ENCODE assay signal across 9 cellular contexts in genomic region chr20:19964289-19965263, GRCh38. TPM values are rescaled to one million over a fixed set of nuclear protein-coding genes. Genes with fewer than 3 reads are reported as not detected.
DNase-seq lines count a peak whose midpoint lies in the region; ATAC-seq, FAIRE-seq and TF ChIP-seq lines count a peak whose summit lies in the region.
"Had no signal": no experiment of that assay in that cellular context is flagged by ENCODE, and none has a peak within 500 bp of the region (broad histone marks: within the 10 kb centered on the region; RNA-seq: fewer than 3 reads in every experiment).

No MANE protein-coding gene starts in this region.

- 3% methylated on average over 12 of the region's 15 CpGs for WGBS in K562 (ENCODE audit: insufficient coverage, low coverage, missing lambda C conversion rate)

- no peaks in the 10 kb centered on the region for H3K79me2 ChIP-seq in K562 (ENCODE audit: control insufficient read depth, insufficient read depth, low read length)

- peak; percentile 29; the same call in 1 of the 3 replicates for ATAC-seq in K562
- ATAC-seq in HG02571 (IDR thresholded peaks at IDR 0.05; ENCODE audit: unreplicated experiment), result no peak

- H3K9me1 ChIP-seq in K562 (ENCODE audit: control insufficient read depth, insufficient read depth, low read length), result no peaks in the 10 kb centered on the region

- no peak for TF ChIP-seq EP300 in K562 (IDR thresholded peaks at IDR 0.05; ENCODE audit: low read length)

- POLR2A ChIA-PET in K562 (lab: Yijun Ruan, JAX), result interaction anchor here (1.1 kb wide), 1 partner anchor 12 kb away, joined by 3 read pairs; no protein-coding TSS in a partner anchor

- in situ Hi-C loops in K562 (cut with MboI), result no loop called here

- TF ChIP-seq POLR2A in K562 (conservative IDR thresholded peaks at IDR 0.05), result no peak

- intact Hi-C loops in K562 (cut with micrococcal nuclease), result no loop called here

- no peak overlapping the region for H3K4me2 ChIP-seq in K562 (ENCODE audit: insufficient read depth, low read length)
- H3K4me2 ChIP-seq: BLaER1 had no signal

- H4K20me1 ChIP-seq in K562 (replicated peaks; ENCODE audit: control insufficient read depth, insufficient read depth, low read length), result no peaks in the 10 kb centered on the region
- H4K20me1 ChIP-seq: BLaER1 had no signal

- H3K4me3 ChIP-seq in K562, result no peak overlapping the region
- H3K4me3 ChIP-seq: BLaER1 had no signal

- no peak for TF ChIP-seq RAD21 in K562 (CRISPR knock-in tag; conservative IDR thresholded peaks at IDR 0.05 in 1 of 2, IDR thresholded peaks at IDR 0.05 in 1 of 2)

- CTCF ChIA-PET in K562 (lab: Yijun Ruan, JAX; ENCODE audit: low intra/inter-chr PET ratio), result no interaction called here

- no peak for TF ChIP-seq CTCF in K562 (IDR thresholded peaks at IDR 0.05 in 2 of 3, conservative IDR thresholded peaks at IDR 0.05 in 1 of 3; ENCODE audit: insufficient read depth in 2 of 3, low read depth in 1 of 3, low read length in 3 of 3)

- H3K4me1 ChIP-seq in K562 (replicated peaks in 1 of 2; ENCODE audit: control insufficient read depth in 2 of 2, insufficient read depth in 2 of 2, low read length in 2 of 2), result no peaks in the 10 kb centered on the region

- peak; percentile 36 for DNase-seq in NCI-H510A treated with DMSO at 0.1 percent for 48 hours (lab: John Stamatoyannopoulos, UW)
- DNase-seq in NCI-H510A (lab: John Stamatoyannopoulos, UW), result no peak
- peak in 2 of 4 experiments; percentile 7 to 9 for DNase-seq in K562 (ENCODE audit: extremely low read depth in 1 of 4, low spot score in 3 of 4)
- peak; percentile 85 for DNase-seq in kidney tubule cell (ENCODE audit: low spot score)
- DNase-seq in ureter (ENCODE audit: low spot score), result peak; percentile 70
- DNase-seq in RPMI8226, result no peak
- DNase-seq in iPS-NIHi7 (ENCODE audit: extremely low spot score), result no peak

- no peak overlapping the region for H3K27ac ChIP-seq in K562 (ENCODE audit: extremely low read depth, low read depth, low read length)
- H3K27ac ChIP-seq: BLaER1 had no signal

- no peaks in the 10 kb centered on the region for H3K36me3 ChIP-seq in K562 (ENCODE audit: control insufficient read depth, insufficient read depth, low read length)
- H3K36me3 ChIP-seq: BLaER1 had no signal

- no peak overlapping the region for H3K9ac ChIP-seq in K562 (ENCODE audit: insufficient read depth in 1 of 2, low read depth in 2 of 2, low read length in 2 of 2)
- H3K9ac ChIP-seq: BLaER1 had no signal

- no TSS peak for BruUV-seq in K562 (replicated peaks; lab: Mats Ljungman, UMichigan)

- H3K27me3 ChIP-seq in K562 (ENCODE audit: control insufficient read depth in 2 of 2, insufficient read depth in 2 of 2, low read length in 2 of 2), result peaks cover 0 to 6% of the 10 kb centered on the region in 2 experiments; a peak in 1 of 5 replicates
- H3K27me3 ChIP-seq: BLaER1 had no signal

- peak; percentile 29 for FAIRE-seq in K562 (lab: Jason Lieb, UNC)

- H3K9me3 ChIP-seq in K562 (replicated peaks; ENCODE audit: control insufficient read depth, insufficient read depth, low read depth, low read length), result no peaks in the 10 kb centered on the region
- H3K9me3 ChIP-seq: BLaER1 had no signal

- H2AFZ ChIP-seq in K562 (ENCODE audit: low read depth, low read length), result no peak overlapping the region

TF ChIP-seq in K562, 482 proteins besides CTCF, POLR2A, EP300 and RAD21 (continues in another document):
- no peak for TF ChIP-seq SP2 (IDR thresholded peaks at IDR 0.05; ENCODE audit: extremely low read depth, low read depth, low read length, poor library complexity, severe bottlenecking)
- TF ChIP-seq CBFA2T3 (IDR thresholded peaks at IDR 0.05), result peak; percentile 63
- peak; percentile 41; the same call in 1 of the 2 replicates for TF ChIP-seq TCF3 (CRISPR knock-in tag; IDR thresholded peaks at IDR 0.05)
- TF ChIP-seq, protein P1, sequence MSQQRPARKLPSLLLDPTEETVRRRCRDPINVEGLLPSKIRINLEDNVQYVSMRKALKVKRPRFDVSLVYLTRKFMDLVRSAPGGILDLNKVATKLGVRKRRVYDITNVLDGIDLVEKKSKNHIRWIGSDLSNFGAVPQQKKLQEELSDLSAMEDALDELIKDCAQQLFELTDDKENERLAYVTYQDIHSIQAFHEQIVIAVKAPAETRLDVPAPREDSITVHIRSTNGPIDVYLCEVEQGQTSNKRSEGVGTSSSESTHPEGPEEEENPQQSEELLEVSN (IDR thresholded peaks at IDR 0.05; ENCODE audit: borderline replicate concordance in 1 of 2, extremely low read depth in 1 of 2, insufficient read depth in 1 of 2, insufficient read length in 1 of 2, low read depth in 1 of 2, low read length in 1 of 2, poor library complexity in 1 of 2, severe bottlenecking in 1 of 2), result peak in 1 of 2 experiments; percentile 35
- TF ChIP-seq L3MBTL2 (IDR thresholded peaks at IDR 0.05), result peak; percentile 59; the same call in 1 of the 2 replicates
- TF ChIP-seq CBX2 (IDR thresholded peaks at IDR 0.05; ENCODE audit: insufficient read depth, low read length, poor library complexity, severe bottlenecking), result no peak
- no peak for TF ChIP-seq DPF2 (IDR thresholded peaks at IDR 0.05)
- TF ChIP-seq, protein P2, sequence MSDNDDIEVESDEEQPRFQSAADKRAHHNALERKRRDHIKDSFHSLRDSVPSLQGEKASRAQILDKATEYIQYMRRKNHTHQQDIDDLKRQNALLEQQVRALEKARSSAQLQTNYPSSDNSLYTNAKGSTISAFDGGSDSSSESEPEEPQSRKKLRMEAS (CRISPR knock-in tag; IDR thresholded peaks at IDR 0.05), result peak; percentile 37; the same call in 1 of the 2 replicates
- TF ChIP-seq HMG20A (CRISPR knock-in tag; conservative IDR thresholded peaks at IDR 0.05), result no peak
- TF ChIP-seq ZNF41 (CRISPR knock-in tag; conservative IDR thresholded peaks at IDR 0.05), result no peak
- TF ChIP-seq DACH1 (IDR thresholded peaks at IDR 0.05; ENCODE audit: partially characterized antibody), result no peak
- no peak for TF ChIP-seq MED1 (CRISPR knock-in tag; IDR thresholded peaks at IDR 0.05; ENCODE audit: borderline replicate concordance)
- peak; percentile 32; the same call in 1 of the 2 replicates for TF ChIP-seq CEBPB (tag; IDR thresholded peaks at IDR 0.05)
- peak; percentile 20; the same call in 1 of the 2 replicates for TF ChIP-seq BHLHE40 (IDR thresholded peaks at IDR 0.05; ENCODE audit: low read length)
- no peak for TF ChIP-seq COPS2 (conservative IDR thresholded peaks at IDR 0.05)
- TF ChIP-seq HMBOX1 (IDR thresholded peaks at IDR 0.05), result peak; percentile 66
- peak in 1 of 2 experiments; percentile 33; a peak in 1 of 4 replicates for TF ChIP-seq MNT (conservative IDR thresholded peaks at IDR 0.05)
- TF ChIP-seq TFAP4 (CRISPR knock-in tag; IDR thresholded peaks at IDR 0.05; ENCODE audit: borderline replicate concordance), result peak; percentile 65; the same call in 1 of the 2 replicates

RNA-seq across cellular contexts. Expression of gene NAA20, which starts 52.6 kb away (rescaled TPM):
- 12.7 and 16.9 TPM in 2 replicates for total RNA-seq in K562 (2011; cell fraction: chromatin; rRNA removed; ENCODE audit: low replicate concordance)
- 18.7 and 25.7 TPM in 2 replicates for total RNA-seq in K562 (2011; cell fraction: nucleolus; rRNA removed)
- total RNA-seq in K562 (2011; cell fraction: nucleoplasm; rRNA removed), result 22.6 and 27.2 TPM in 2 replicates
- total RNA-seq in K562 (2014; rRNA removed), result 46.9 and 51.4 TPM in 2 replicates
- total RNA-seq in K562 (2014; rRNA removed; fragmentation: Illumina TruSeq; extraction: Trizol), result 84.6 and 88.1 TPM in 2 replicates
- 68.3 TPM in 2 replicates for total RNA-seq in K562 (2015; rRNA removed; fragmentation: Illumina TruSeq; extraction: Trizol)
- total RNA-seq in K562 (2021), result 67.0 and 69.8 TPM in 2 replicates
- 69.5 and 105 TPM in 2 replicates for polyA plus RNA-seq in K562 (2011; rRNA removed)
- 37.7 and 43.1 TPM in 2 replicates for polyA plus RNA-seq in K562 (2011; cell fraction: cytosol; rRNA removed)
- 14.4 and 22.0 TPM in 2 replicates for polyA plus RNA-seq in K562 (2011; cell fraction: nucleus; rRNA removed)
- polyA plus RNA-seq in K562 (2012), result 48.1 and 77.9 TPM in 2 replicates
- polyA plus RNA-seq in K562 (2014; fragmentation: Illumina TruSeq; extraction: Trizol), result 68.2 and 69.3 TPM in 2 replicates
- polyA plus RNA-seq in K562 (2014; fragmentation: Nextera tagmentation; extraction: Ambion mirVana), result 100 to 1,000 TPM; 341 to 361 TPM
- polyA plus RNA-seq in K562 (2014; rRNA removed), result 86.5 and 104 TPM in 2 replicates
- polyA minus RNA-seq in K562 (2011; rRNA and poly(A)+ RNA removed), result 40.5 and 43.6 TPM in 2 replicates
- polyA minus RNA-seq in K562 (2011; cell fraction: cytosol; rRNA and poly(A)+ RNA removed), result 12.6 and 14.0 TPM in 2 replicates
- polyA minus RNA-seq in K562 (2011; cell fraction: nucleus; rRNA and poly(A)+ RNA removed), result 18.7 and 19.9 TPM in 2 replicates
- total RNA-seq in ureter, result 63.4 TPM

Comparison
In these comparisons a context has a peak if more than half of its experiments do, and no peak if none do; other contexts are left out.
1. DNase-seq: peak in NCI-H510A treated with DMSO at 0.1 percent for 48 hours (single experiment), kidney tubule cell (single experiment) and ureter (single experiment); none in NCI-H510A (single experiment), RPMI8226 (single experiment) and iPS-NIHi7 (single experiment).